8 cellular contexts compared by ENCODE assay signal in genomic region chr12:105053116-105053572, GRCh38. TPM values are rescaled to one million over a fixed set of nuclear protein-coding genes. Genes with fewer than 3 reads are reported as not detected.
DNase-seq lines count a peak whose midpoint lies in the region; ATAC-seq and TF ChIP-seq lines count a peak whose summit lies in the region.

No MANE protein-coding gene starts in this region.

- DNase-seq in GM12865 (ENCODE audit: low read depth), result peak; percentile 88
- DNase-seq in NCI-H82 (lab: John Stamatoyannopoulos, UW), result peak; percentile 86
- DNase-seq in activated CD4-positive, alpha-beta T cell treated with anti-CD3 and anti-CD28 coated beads, Interleukin-2, amount 50 U/mL, for 24 hours (ENCODE audit: low read depth in 1 of 2, low spot score in 1 of 2), result peak; percentile 53 to 74
- DNase-seq in ecto neural progenitor cell (ENCODE audit: low spot score), result peak; percentile 81
- DNase-seq in lung microvascular endothelial cell (ENCODE audit: low read depth in 2 of 2), result peak; percentile 81 to 85
- DNase-seq in stimulated activated CD8-positive, alpha-beta memory T cell treated with anti-CD3 and anti-CD28 coated beads, Interleukin-15, amount 100 ng/mL, for 1 hour (ENCODE audit: low read depth), result peak; percentile 71

- peak; percentile 62 for ATAC-seq in HG03521 (IDR thresholded peaks at IDR 0.05; ENCODE audit: unreplicated experiment)
- ATAC-seq in GM19452 (IDR thresholded peaks at IDR 0.05; ENCODE audit: unreplicated experiment), result no peak

- TF ChIP-seq CTCF in GM12865 (IDR thresholded peaks at IDR 0.05; ENCODE audit: insufficient read depth, low read depth, low read length, missing control alignments), result peak; percentile 83

- H3K4me3 ChIP-seq in GM12865 (ENCODE audit: low read depth, low read length), result no peak overlapping the region

RNA-seq across cellular contexts. Expression of gene ALDH1L2, which starts 31.1 kb away (rescaled TPM):
- total RNA-seq in lung microvascular endothelial cell, result 0.20 and 0.22 TPM in 2 replicates

RNA-seq across cellular contexts. Expression of gene WASHC4, which starts 54.4 kb away (rescaled TPM):
- total RNA-seq in lung microvascular endothelial cell, result 79.1 and 106 TPM in 2 replicates
